8 cellular contexts compared by ENCODE assay signal in genomic region chr2:26244479-26245230, GRCh38. TPM values are rescaled to one million over a fixed set of nuclear protein-coding genes. Genes with fewer than 3 reads are reported as not detected.
DNase-seq lines count a peak whose midpoint lies in the region; TF ChIP-seq lines count a peak whose summit lies in the region.

Gene HADHA, minus strand, starts transcription at chr2:26244632. Its CDS starts 36 bp downstream, at chr2:26244596.
Gene HADHB, plus strand, starts transcription at chr2:26244939. Its CDS starts 9,316 bp downstream, at chr2:26254255.

- no peak within 1 kb of the TSS for H3T11ph ChIP-seq in H9 (ENCODE audit: low read length)

- H3K9ac ChIP-seq in H9 (ENCODE audit: extremely low read depth, insufficient read length, low read length) (peak within 1 kb of the TSS; percentile 75), MM.1S (ENCODE audit: low read length) (peak within 1 kb of the TSS; percentile 95), neuronal stem cell (ENCODE audit: low read depth, low read length, poor library complexity) (peak within 1 kb of the TSS; percentile 86)

- H3K79me1 ChIP-seq in H9 (ENCODE audit: insufficient read depth, low read depth, low read length, poor library complexity, severe bottlenecking) (peaks cover 1% of the 10 kb centered on the region), neuronal stem cell (ENCODE audit: low read depth, low read length) (peaks cover 11% of the 10 kb centered on the region)

- H2AFZ ChIP-seq in H9 (ENCODE audit: low read length) (no peak within 1 kb of the TSS), MM.1S (ENCODE audit: low read length) (peak within 1 kb of the TSS; percentile 84), neuronal stem cell (ENCODE audit: low read length) (peak within 1 kb of the TSS; percentile 97)

- H3K14ac ChIP-seq in H9 (ENCODE audit: insufficient read depth, low read length) (peak within 1 kb of the TSS; percentile 82), neuronal stem cell (ENCODE audit: low read length) (peak within 1 kb of the TSS; percentile 39)

- H3K27ac ChIP-seq in H9 (ENCODE audit: insufficient read length, low read depth, low read length) (peak within 1 kb of the TSS; percentile 28), MM.1S (ENCODE audit: low read length) (peak within 1 kb of the TSS; percentile 94), SJCRH30 (peak within 1 kb of the TSS; percentile 97), neuronal stem cell (replicated peaks; ENCODE audit: low read length) (peak within 1 kb of the TSS; percentile 79)

- peak within 1 kb of the TSS; percentile 96 to 98 for H3K4me3 Mint-ChIP-seq in H9

- H3K4me1 ChIP-seq in H9 (ENCODE audit: insufficient read depth, low read length), result no peaks in the 10 kb centered on the region
- peaks cover 25% of the 10 kb centered on the region for H3K4me1 ChIP-seq in MM.1S (ENCODE audit: low read length)
- H3K4me1 ChIP-seq in SJCRH30, result no peaks in the 10 kb centered on the region
- H3K4me1 ChIP-seq in neuronal stem cell (ENCODE audit: control insufficient read depth in 2 of 2, insufficient read depth in 1 of 2, low read depth in 1 of 2, low read length in 2 of 2), result peaks cover 0 to 5% of the 10 kb centered on the region in 2 donors

- no peak within 1 kb of the TSS for H3K4ac ChIP-seq in H9 (ENCODE audit: low read depth, low read length)
- no peak within 1 kb of the TSS for H3K4ac ChIP-seq in neuronal stem cell (ENCODE audit: low read length)

- H3K9me3 ChIP-seq in H9 (ENCODE audit: control insufficient read depth, low read depth, low read length) (no peaks in the 10 kb centered on the region), MM.1S (replicated peaks; ENCODE audit: insufficient read depth, low read length) (no peaks in the 10 kb centered on the region), SJCRH30 (replicated peaks) (no peaks in the 10 kb centered on the region), neuronal stem cell (replicated peaks in 1 of 2; ENCODE audit: control insufficient read depth in 2 of 2, insufficient read depth in 1 of 2, low read depth in 1 of 2, low read length in 2 of 2) (no peaks in the 10 kb centered on the region)

- H4K5ac ChIP-seq in H9 (ENCODE audit: insufficient read length, low read depth, low read length), result no peak within 1 kb of the TSS

- peak within 1 kb of the TSS; percentile 99 to 100 (median 100) for H3K27ac Mint-ChIP-seq in H9

- H3K23me2 ChIP-seq in H9 (ENCODE audit: insufficient read length, low read depth, low read length, poor library complexity, severe bottlenecking), result peaks cover 18% of the 10 kb centered on the region

- H3K36me3 ChIP-seq in MM.1S (replicated peaks; ENCODE audit: insufficient read depth, low read length) (no peaks in the 10 kb centered on the region), SJCRH30 (no peaks in the 10 kb centered on the region), neuronal stem cell (replicated peaks in 1 of 2; ENCODE audit: control insufficient read depth in 2 of 2, insufficient read depth in 2 of 2, low read length in 2 of 2) (no peaks in the 10 kb centered on the region)

- peaks cover 26% of the 10 kb centered on the region for H3F3A ChIP-seq in MM.1S (ENCODE audit: insufficient read depth, low read length)

- peak within 1 kb of the TSS; percentile 95 for H3K4me3 ChIP-seq in MM.1S (ENCODE audit: low read length)
- H3K4me3 ChIP-seq in SJCRH30, result peak within 1 kb of the TSS; percentile 84
- peak within 1 kb of the TSS; percentile 73 to 87 for H3K4me3 ChIP-seq in neuronal stem cell (ENCODE audit: low read length in 2 of 2)

- H3K27me3 Mint-ChIP-seq in H9 (ENCODE audit: low read depth), result no peaks in the 10 kb centered on the region

- H2BK120ac ChIP-seq in H9 (ENCODE audit: low read depth, low read length, poor library complexity, severe bottlenecking) (no peak within 1 kb of the TSS), neuronal stem cell (ENCODE audit: low read depth, low read length) (no peak within 1 kb of the TSS)

- H3K27me3 ChIP-seq in H9 (ENCODE audit: insufficient read depth, low read length), result no peaks in the 10 kb centered on the region
- H3K27me3 ChIP-seq in MM.1S (replicated peaks; ENCODE audit: insufficient read depth, low read length), result no peaks in the 10 kb centered on the region
- H3K27me3 ChIP-seq in SJCRH30, result no peaks in the 10 kb centered on the region
- H3K27me3 ChIP-seq in neuronal stem cell (ENCODE audit: control insufficient read depth in 3 of 3, insufficient read depth in 3 of 3, low read depth in 1 of 3, low read length in 3 of 3), result peaks cover 0 to 2% (median 0%) of the 10 kb centered on the region in 3 experiments

- H3K18ac ChIP-seq in H9 (ENCODE audit: insufficient read length, low read depth, low read length) (peak within 1 kb of the TSS; percentile 86), neuronal stem cell (ENCODE audit: low read length) (peak within 1 kb of the TSS; percentile 90)

- H2AK5ac ChIP-seq in H9 (ENCODE audit: insufficient read length, low read length) (no peak within 1 kb of the TSS), neuronal stem cell (ENCODE audit: low read depth, low read length) (no peak within 1 kb of the TSS)

- no peaks in the 10 kb centered on the region for H3K9me3 Mint-ChIP-seq in H9

- no CpG with 5 or more reads among the region's 51 CpGs for WGBS in H9 (ENCODE audit: extremely low coverage, insufficient read length, low lambda C conversion rate)
- no CpG with 5 or more reads among the region's 51 CpGs for WGBS in neuronal stem cell (ENCODE audit: extremely low coverage in 2 of 2, insufficient read length in 2 of 2, insufficient replicate concordance in 1 of 2), 2 donors

- H3K23ac ChIP-seq in H9 (ENCODE audit: insufficient read length, low read depth, low read length) (no peak within 1 kb of the TSS), neuronal stem cell (ENCODE audit: low read depth, low read length, poor library complexity) (peak within 1 kb of the TSS; percentile 81)

- H4K91ac ChIP-seq in H9 (ENCODE audit: insufficient read length, low read depth, low read length) (no peak within 1 kb of the TSS), neuronal stem cell (ENCODE audit: low read depth, low read length, poor library complexity) (no peak within 1 kb of the TSS)

- TF ChIP-seq CTCF in H9 (conservative IDR thresholded peaks at IDR 0.05), result peak; percentile 28; the same call in 2 of the 3 replicates
- peak; percentile 23; the same call in 1 of the 2 replicates for TF ChIP-seq CTCF in MM.1S (IDR thresholded peaks at IDR 0.05; ENCODE audit: low read length)
- no peak for TF ChIP-seq CTCF in subcutaneous adipose tissue (IDR thresholded peaks at IDR 0.05; ENCODE audit: low read depth)

- H3K56ac ChIP-seq in H9 (ENCODE audit: insufficient read length, low read depth, low read length), result no peak within 1 kb of the TSS

- DNase-seq in GDM1 (lab: John Stamatoyannopoulos, UW) (peak; percentile 80), H9 (peak; percentile 94), MM.1S (peak; percentile 90), SJCRH30 (peak; percentile 95 to 96), foreskin melanocyte (peak; percentile 90), neuronal stem cell (ENCODE audit: low spot score) (peak; percentile 83)
- DNase-seq in activated gamma-delta T cell treated with anti-CD3 and anti-CD28 coated beads, Interleukin-2, amount 50 U/mL, for 16 hours (ENCODE audit: low read depth), result peak; percentile 74

- peaks cover 2% of the 10 kb centered on the region for H4K20me1 ChIP-seq in H9 (ENCODE audit: control insufficient read depth, insufficient read depth, insufficient read length)
- no peaks in the 10 kb centered on the region for H4K20me1 ChIP-seq in MM.1S (ENCODE audit: insufficient read depth, low read length)

- H3K9me2 ChIP-seq in MM.1S (replicated peaks; ENCODE audit: insufficient read depth, low read length), result no peaks in the 10 kb centered on the region

- H2BK12ac ChIP-seq in H9 (ENCODE audit: insufficient read length, low read depth, low read length) (no peak within 1 kb of the TSS), neuronal stem cell (ENCODE audit: low read length) (no peak within 1 kb of the TSS)

- peaks cover 29 to 34% of the 10 kb centered on the region in 2 experiments for H3K4me1 Mint-ChIP-seq in H9

- H3K79me2 ChIP-seq in H9 (ENCODE audit: insufficient read depth, low read length) (peaks cover 16% of the 10 kb centered on the region; the same call in 1 of the 2 replicates), MM.1S (ENCODE audit: low read length) (peaks cover 97% of the 10 kb centered on the region)

- peak within 1 kb of the TSS; percentile 87 for H3K4me2 ChIP-seq in H9 (ENCODE audit: insufficient read depth, insufficient read length, low read length)
- H3K4me2 ChIP-seq in MM.1S (ENCODE audit: low read depth, low read length), result peak within 1 kb of the TSS; percentile 77
- peak within 1 kb of the TSS; percentile 69 for H3K4me2 ChIP-seq in neuronal stem cell (ENCODE audit: insufficient read depth, low read length, poor library complexity, severe bottlenecking)

- H2BK5ac ChIP-seq in H9 (ENCODE audit: insufficient read length, low read length), result no peak within 1 kb of the TSS
- peak within 1 kb of the TSS; percentile 89 for H2BK5ac ChIP-seq in neuronal stem cell (ENCODE audit: low read length)

- H4K8ac ChIP-seq in H9 (replicated peaks; ENCODE audit: insufficient read length, low read depth, low read length) (no peak within 1 kb of the TSS), neuronal stem cell (ENCODE audit: low read depth, low read length) (no peak within 1 kb of the TSS)

- H2BK15ac ChIP-seq in H9 (ENCODE audit: low read depth, low read length) (no peak within 1 kb of the TSS), neuronal stem cell (ENCODE audit: low read length) (no peak within 1 kb of the TSS)

- no peak within 1 kb of the TSS for H2BK20ac ChIP-seq in H9 (ENCODE audit: low read depth, low read length, poor library complexity, severe bottlenecking)

- no peaks in the 10 kb centered on the region for H3K36me3 Mint-ChIP-seq in H9 (ENCODE audit: insufficient read depth in 1 of 3, low read depth in 3 of 3)

RNA-seq across cellular contexts. Expression of gene HADHA, which starts in this region (rescaled TPM):
- total RNA-seq in H9 (2021) (111 and 112 TPM in 2 replicates), subcutaneous adipose tissue (100 to 1,000 TPM; 162 to 196 (median 189) TPM)
- total RNA-seq in SJCRH30 (2014; rRNA removed; shearing (Covaris generic)), result 168 and 172 TPM in 2 replicates
- 77.9 TPM for polyA plus RNA-seq in neuronal stem cell (2013, experiment 1 of 2)
- 75.7 TPM for polyA plus RNA-seq in neuronal stem cell (2013, experiment 2 of 2)

RNA-seq across cellular contexts. Expression of gene HADHB, which starts in this region (rescaled TPM):
- total RNA-seq in H9 (2021) (41.3 and 44.2 TPM in 2 replicates), subcutaneous adipose tissue (100 to 1,000 TPM; 125 to 226 (median 172) TPM)
- total RNA-seq in SJCRH30 (2014; rRNA removed; shearing (Covaris generic)), result 150 and 154 TPM in 2 replicates
- 30.6 TPM for polyA plus RNA-seq in neuronal stem cell (2013, experiment 1 of 2)
- polyA plus RNA-seq in neuronal stem cell (2013, experiment 2 of 2), result 31.4 TPM

Comparison
In these comparisons a context has a peak if more than half of its experiments do, and no peak if none do; other contexts are left out.
1. Peak in every context shown above with its lines: DNase-seq, H3K4me3 ChIP-seq and H3K27ac ChIP-seq.
2. H3K27ac ChIP-seq: peak in every context shown above with its lines; median percentile 97 in SJCRH30; 94 in MM.1S; 79 in neuronal stem cell; 28 in H9.